In genomic region chr13:110089815-110090214, GRCh38 we compare ENCODE assay signal across 14 cellular contexts.
DNase-seq lines count a peak whose midpoint lies in the region; ATAC-seq, FAIRE-seq and TF ChIP-seq lines count a peak whose summit lies in the region.
"Had no signal": no experiment of that assay in that cellular context is flagged by ENCODE, and none has a peak within 500 bp of the region (broad histone marks: within the 10 kb centered on the region; RNA-seq: fewer than 3 reads in every experiment).

No MANE protein-coding gene starts in this region.

- H4K20me1 ChIP-seq in IMR-90 (ENCODE audit: insufficient read depth, low read length) (no peaks in the 10 kb centered on the region), GM12878 (ENCODE audit: control insufficient read depth, insufficient read depth) (no peaks in the 10 kb centered on the region)

- peak; percentile 31 for TF ChIP-seq CTCF in IMR-90 (conservative IDR thresholded peaks at IDR 0.05; ENCODE audit: low read depth, low read length)
- peak in 2 of 3 experiments; percentile 14 to 42; a peak in 2 of 6 replicates for TF ChIP-seq CTCF in GM12878 (IDR thresholded peaks at IDR 0.05 in 2 of 3, conservative IDR thresholded peaks at IDR 0.05 in 1 of 3; ENCODE audit: control insufficient read depth in 2 of 3, extremely low read depth in 1 of 3, insufficient read depth in 1 of 3, low read depth in 3 of 3, low read length in 3 of 3)
- TF ChIP-seq CTCF in neural crest cell (conservative IDR thresholded peaks at IDR 0.05) = peak; percentile 54
- no peak for TF ChIP-seq CTCF in lower leg skin (IDR thresholded peaks at IDR 0.05)
- TF ChIP-seq CTCF in kidney (IDR thresholded peaks at IDR 0.05; ENCODE audit: borderline replicate concordance, extremely low read depth, insufficient read depth) = no peak

- no peak overlapping the region for H2BK120ac ChIP-seq in IMR-90 (ENCODE audit: low read depth, low read length)

- H3K9me3 Mint-ChIP-seq in neural crest cell = peaks cover 4% of the 10 kb centered on the region

- H4K5ac ChIP-seq in IMR-90 (ENCODE audit: low read depth, low read length) = no peak overlapping the region

- H3K79me2 ChIP-seq in GM12878 (ENCODE audit: control insufficient read depth, insufficient read depth, low read length) = no peaks in the 10 kb centered on the region

- H3K27ac ChIP-seq in IMR-90 (ENCODE audit: insufficient read depth, low read length) (no peak overlapping the region), GM12878 (ENCODE audit: control insufficient read depth, insufficient read depth) (no peak overlapping the region), kidney (ENCODE audit: low read depth in 2 of 2, low read length in 2 of 2) (no peak overlapping the region)
- H3K27ac ChIP-seq: left lung, pancreas, tibial artery had no signal

- no peak overlapping the region for H2BK5ac ChIP-seq in IMR-90 (ENCODE audit: low read depth, low read length, poor library complexity, severe bottlenecking)

- TF ChIP-seq RAD21 in IMR-90 (IDR thresholded peaks at IDR 0.05; ENCODE audit: low read length) (no peak), GM12878 (IDR thresholded peaks at IDR 0.05; ENCODE audit: insufficient read depth, low read depth, low read length) (no peak)

- H3K27me3 Mint-ChIP-seq in neural crest cell (ENCODE audit: low read depth) = no peaks in the 10 kb centered on the region

- ATAC-seq in IMR-90 (ENCODE audit: low read depth) = no peak
- peak; percentile 65 for ATAC-seq in GM12878
- ATAC-seq: left lung, pancreas had no signal

- TF ChIP-seq POLR2A in IMR-90 (IDR thresholded peaks at IDR 0.05; ENCODE audit: low read depth, low read length) (no peak), GM12878 (IDR thresholded peaks at IDR 0.05; ENCODE audit: low read depth, low read length) (no peak), lower leg skin (IDR thresholded peaks at IDR 0.05) (no peak)

- H3K56ac ChIP-seq in IMR-90 (ENCODE audit: extremely low read depth, insufficient read depth, low read length) = no peak overlapping the region

- H3K36me3 Mint-ChIP-seq in neural crest cell (ENCODE audit: low read depth) = no peaks in the 10 kb centered on the region

- H2AK9ac ChIP-seq in IMR-90 (replicated peaks; ENCODE audit: low read depth, low read length, poor library complexity) = no peak overlapping the region

- no peak overlapping the region for H3K18ac ChIP-seq in IMR-90 (ENCODE audit: low read depth, low read length)

- no peak overlapping the region for H3K4me3 Mint-ChIP-seq in neural crest cell

- no peak overlapping the region for H3K4ac ChIP-seq in IMR-90 (ENCODE audit: low read depth, low read length)

- in situ Hi-C loops in IMR-90 (cut with MboI; ENCODE audit: low sequenced_read_pairs) = no loop called here
- in situ Hi-C loops in GM12878 (cut with MboI) = no loop called here

- H2BK20ac ChIP-seq in IMR-90 (ENCODE audit: low read depth, low read length) = no peak overlapping the region

- no peak overlapping the region for H3K27ac Mint-ChIP-seq in neural crest cell (ENCODE audit: unreplicated experiment)

- H2BK15ac ChIP-seq in IMR-90 (ENCODE audit: low read depth, low read length) = no peak overlapping the region

- H3K23ac ChIP-seq in IMR-90 (ENCODE audit: low read depth, low read length) = no peak overlapping the region

- H2AK5ac ChIP-seq in IMR-90 (ENCODE audit: low read depth, low read length) = no peak overlapping the region

- H3K4me3 ChIP-seq in IMR-90 (ENCODE audit: insufficient read depth, low read depth, low read length) = no peak overlapping the region
- H3K4me3 ChIP-seq in GM12878 = no peak overlapping the region
- no peak overlapping the region for H3K4me3 ChIP-seq in lower leg skin (ENCODE audit: low read depth, poor library complexity, severe bottlenecking)
- H3K4me3 ChIP-seq in kidney (ENCODE audit: low read length in 2 of 2) = no peak overlapping the region
- H3K4me3 ChIP-seq: left lung, pancreas, tibial artery had no signal

- no peak overlapping the region for H4K91ac ChIP-seq in IMR-90 (ENCODE audit: insufficient read depth, low read depth, low read length)

- H3K27me3 ChIP-seq in IMR-90 (ENCODE audit: control insufficient read depth, insufficient read depth, low read length) (no peaks in the 10 kb centered on the region), GM12878 (replicated peaks in 1 of 2; ENCODE audit: control insufficient read depth in 2 of 2, insufficient read depth in 2 of 2, low read length in 1 of 2) (no peaks in the 10 kb centered on the region)
- H3K27me3 ChIP-seq: left lung, pancreas, tibial artery had no signal

- FAIRE-seq in GM12878 (lab: Jason Lieb, UNC) (no peak), kidney (lab: Jason Lieb, UNC) (no peak)
- FAIRE-seq: pancreas had no signal

- no peaks in the 10 kb centered on the region for H3K79me1 ChIP-seq in IMR-90 (ENCODE audit: low read depth in 1 of 2, low read length in 2 of 2)

- DNase-seq in ELR (ENCODE audit: low read depth) = peak; percentile 40
- no peak for DNase-seq in IMR-90
- DNase-seq in GM12878 (ENCODE audit: low read depth, low spot score) = no peak
- DNase-seq in neural crest cell (ENCODE audit: low read depth, low spot score) = no peak
- no peak for DNase-seq in lower leg skin (ENCODE audit: low spot score in 2 of 2)
- DNase-seq in kidney = no peak
- DNase-seq in NCI-H69 (lab: John Stamatoyannopoulos, UW) = no peak
- DNase-seq in SIG-M5 (lab: John Stamatoyannopoulos, UW) = no peak
- DNase-seq: activated T-cell treated with anti-CD3 and anti-CD28 coated beads, Interleukin-2, amount 50 U/mL, for 48 hours; left lung; NCI-H187; pancreas; RPMI8226; tibial artery had no signal

- peaks cover 1% of the 10 kb centered on the region for H3K4me1 ChIP-seq in IMR-90 (ENCODE audit: control insufficient read depth, insufficient read depth, low read length)
- no peaks in the 10 kb centered on the region for H3K4me1 ChIP-seq in GM12878 (ENCODE audit: control insufficient read depth, insufficient read depth, low read length)
- no peaks in the 10 kb centered on the region for H3K4me1 ChIP-seq in kidney (ENCODE audit: control insufficient read depth in 1 of 2, insufficient read depth in 1 of 2, low read depth in 1 of 2, low read length in 2 of 2)
- H3K4me1 ChIP-seq: left lung had no signal

- CTCF ChIA-PET in IMR-90 (lab: Yijun Ruan, JAX) (no interaction called here), GM12878 (lab: Yijun Ruan, JAX) (interaction anchor here (1.6 kb wide), 1 partner anchor 26 kb away, joined by 3 read pairs; no protein-coding TSS in a partner anchor)

- peaks cover 2% of the 10 kb centered on the region; the same call in 1 of the 2 replicates for H3K9me3 ChIP-seq in IMR-90 (ENCODE audit: control insufficient read depth, insufficient read depth, low read length)
- H3K9me3 ChIP-seq in GM12878 (replicated peaks; ENCODE audit: control insufficient read depth, insufficient read depth, low read length) = no peaks in the 10 kb centered on the region
- H3K9me3 ChIP-seq in kidney (ENCODE audit: control insufficient read depth in 1 of 2, low read length in 2 of 2) = peaks cover 2 to 3% of the 10 kb centered on the region in 2 donors
- H3K9me3 ChIP-seq: pancreas had no signal

- BruUV-seq in IMR-90 (replicated peaks; lab: Mats Ljungman, UMichigan) (no TSS peak), GM12878 (replicated peaks; lab: Mats Ljungman, UMichigan) (no TSS peak)

- H3K36me3 ChIP-seq in IMR-90 (ENCODE audit: control insufficient read depth, insufficient read depth, low read length) = no peaks in the 10 kb centered on the region
- no peaks in the 10 kb centered on the region for H3K36me3 ChIP-seq in GM12878 (ENCODE audit: control insufficient read depth in 2 of 2, insufficient read depth in 2 of 2, low read length in 1 of 2)
- no peaks in the 10 kb centered on the region for H3K36me3 ChIP-seq in kidney (ENCODE audit: control insufficient read depth in 1 of 2, insufficient read depth in 2 of 2, low read length in 2 of 2)
- H3K36me3 ChIP-seq: left lung, pancreas, tibial artery had no signal

- dilution Hi-C loops in IMR-90 (cut with HindIII; ENCODE audit: low sequenced_read_pairs, unreplicated experiment) = no loop called here

- RAD21 ChIA-PET in GM12878 (lab: Charles Lee; ENCODE audit: unreplicated experiment) = no interaction called here

- H2AFZ ChIP-seq in IMR-90 (replicated peaks; ENCODE audit: low read length, poor library complexity) (no peak overlapping the region), GM12878 (ENCODE audit: control insufficient read depth, low read depth, low read length) (no peak overlapping the region)

- H3K4me2 ChIP-seq in IMR-90 (ENCODE audit: low read depth, low read length) (no peak overlapping the region), GM12878 (ENCODE audit: control insufficient read depth, insufficient read depth) (no peak overlapping the region)

- peaks cover 37% of the 10 kb centered on the region for H3K4me1 Mint-ChIP-seq in neural crest cell

- POLR2A ChIA-PET in IMR-90 (lab: Charles Lee; ENCODE audit: unreplicated experiment) (no interaction called here), GM12878 (lab: Charles Lee) (no interaction called here)

- no peak overlapping the region for H4K8ac ChIP-seq in IMR-90 (ENCODE audit: low read depth in 2 of 2, low read length in 2 of 2)

- H3K14ac ChIP-seq in IMR-90 (replicated peaks; ENCODE audit: low read depth, low read length) = no peak overlapping the region

- H3K9ac ChIP-seq in IMR-90 (ENCODE audit: low read depth, low read length) = no peak overlapping the region
- no peak overlapping the region for H3K9ac ChIP-seq in GM12878 (ENCODE audit: control insufficient read depth, insufficient read depth, low read length)
- no peak overlapping the region for H3K9ac ChIP-seq in kidney (ENCODE audit: low read length in 2 of 2)

- SMC1A ChIA-PET in GM12878 (lab: Charles Lee; ENCODE audit: uncharacterized antibody, unreplicated experiment) = no interaction called here

- no peak for TF ChIP-seq EP300 in GM12878 (IDR thresholded peaks at IDR 0.05; ENCODE audit: borderline replicate concordance in 1 of 2, control insufficient read depth in 1 of 2, low read depth in 2 of 2, low read length in 2 of 2)

- no CpG with 5 or more reads among the region's 4 CpGs for WGBS in IMR-90 (ENCODE audit: extremely low coverage in 2 of 2, insufficient read length in 1 of 2), 2 experiments
- 29% methylated on average over 4 of the region's 4 CpGs for WGBS in GM12878 (ENCODE audit: insufficient coverage, insufficient replicate concordance, low lambda C conversion rate, missing lambda C conversion rate)
- 69 to 75% methylated on average over 4 of the region's 4 CpGs for WGBS in lower leg skin, 2 donors

- H3K9me1 ChIP-seq in IMR-90 (ENCODE audit: insufficient read depth, low read length) = peaks cover 6% of the 10 kb centered on the region

- intact Hi-C loops in IMR-90 (cut with micrococcal nuclease) (loop anchor here (10.0 kb wide), 1 partner anchor 195 kb away; no protein-coding TSS in a partner anchor), GM12878 (cut with micrococcal nuclease; ENCODE audit: unreplicated experiment) (no loop called here), lower leg skin (cut with DNase I; ENCODE audit: low total_unique reads) (no loop called here), kidney (cut with DNase I) (no loop called here)

TF ChIP-seq in IMR-90, 13 proteins besides CTCF, POLR2A, EP300 and RAD21 (continues in another document):
- TF ChIP-seq RFX5 (IDR thresholded peaks at IDR 0.05; ENCODE audit: low read depth, low read length) = no peak
- TF ChIP-seq CHD1 (IDR thresholded peaks at IDR 0.05; ENCODE audit: low read depth, low read length) = no peak

TF ChIP-seq in GM12878, 131 proteins besides CTCF, POLR2A, EP300 and RAD21 (continues in another document):
- TF ChIP-seq IRF4 (IDR thresholded peaks at IDR 0.05; ENCODE audit: low read depth, low read length) (no peak), PAX8 (IDR thresholded peaks at IDR 0.05) (no peak), ZSCAN29 (IDR thresholded peaks at IDR 0.05) (no peak)

Comparison
In these comparisons a context has a peak if more than half of its experiments do, and no peak if none do; other contexts are left out.
1. CTCF ChIP-seq: peak in IMR-90 (single experiment), GM12878 (2 of 3) and neural crest cell (single experiment); none in lower leg skin (0 of 3) and kidney (single experiment).